In the genomic region with DNA sequence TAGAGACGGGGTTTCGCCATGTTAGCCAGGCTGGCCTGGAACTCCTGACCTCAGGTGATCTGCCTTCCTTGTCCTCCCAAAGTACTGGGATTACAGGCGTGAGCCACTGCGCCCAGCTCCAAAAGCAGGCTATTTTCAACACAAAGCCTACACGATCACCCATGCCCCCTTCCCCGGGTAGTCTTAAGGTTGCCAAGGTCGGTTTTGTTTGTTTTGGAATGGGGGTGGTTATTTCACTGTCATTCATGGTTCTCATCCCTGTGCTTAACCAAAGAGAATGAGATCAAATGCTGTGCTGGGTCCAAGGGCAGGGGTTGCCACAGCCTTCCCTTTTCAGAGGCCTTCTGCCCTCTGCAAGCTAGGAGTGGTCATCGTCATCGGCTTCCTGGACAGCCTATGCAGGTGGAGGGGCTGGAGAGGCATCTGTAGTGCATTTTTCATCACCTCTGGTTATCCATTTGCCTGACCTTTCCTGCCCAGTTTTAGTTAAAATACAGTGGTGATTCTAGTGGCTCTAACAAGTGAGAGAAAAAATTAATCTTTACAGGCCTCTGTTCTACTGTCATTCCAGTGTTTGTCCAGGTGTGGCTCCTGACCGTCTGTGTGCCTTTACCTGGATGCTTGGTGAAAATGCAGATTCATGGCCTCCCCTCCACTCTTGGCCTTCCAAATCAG, we compare ENCODE assay signal across 1 cellular context.
TF ChIP-seq lines count a peak whose summit lies in the region.

No MANE protein-coding gene starts in this region.

TF ChIP-seq in A549, 52 proteins besides CTCF, POLR2A, EP300 and RAD21:
- TF ChIP-seq, protein P1, sequence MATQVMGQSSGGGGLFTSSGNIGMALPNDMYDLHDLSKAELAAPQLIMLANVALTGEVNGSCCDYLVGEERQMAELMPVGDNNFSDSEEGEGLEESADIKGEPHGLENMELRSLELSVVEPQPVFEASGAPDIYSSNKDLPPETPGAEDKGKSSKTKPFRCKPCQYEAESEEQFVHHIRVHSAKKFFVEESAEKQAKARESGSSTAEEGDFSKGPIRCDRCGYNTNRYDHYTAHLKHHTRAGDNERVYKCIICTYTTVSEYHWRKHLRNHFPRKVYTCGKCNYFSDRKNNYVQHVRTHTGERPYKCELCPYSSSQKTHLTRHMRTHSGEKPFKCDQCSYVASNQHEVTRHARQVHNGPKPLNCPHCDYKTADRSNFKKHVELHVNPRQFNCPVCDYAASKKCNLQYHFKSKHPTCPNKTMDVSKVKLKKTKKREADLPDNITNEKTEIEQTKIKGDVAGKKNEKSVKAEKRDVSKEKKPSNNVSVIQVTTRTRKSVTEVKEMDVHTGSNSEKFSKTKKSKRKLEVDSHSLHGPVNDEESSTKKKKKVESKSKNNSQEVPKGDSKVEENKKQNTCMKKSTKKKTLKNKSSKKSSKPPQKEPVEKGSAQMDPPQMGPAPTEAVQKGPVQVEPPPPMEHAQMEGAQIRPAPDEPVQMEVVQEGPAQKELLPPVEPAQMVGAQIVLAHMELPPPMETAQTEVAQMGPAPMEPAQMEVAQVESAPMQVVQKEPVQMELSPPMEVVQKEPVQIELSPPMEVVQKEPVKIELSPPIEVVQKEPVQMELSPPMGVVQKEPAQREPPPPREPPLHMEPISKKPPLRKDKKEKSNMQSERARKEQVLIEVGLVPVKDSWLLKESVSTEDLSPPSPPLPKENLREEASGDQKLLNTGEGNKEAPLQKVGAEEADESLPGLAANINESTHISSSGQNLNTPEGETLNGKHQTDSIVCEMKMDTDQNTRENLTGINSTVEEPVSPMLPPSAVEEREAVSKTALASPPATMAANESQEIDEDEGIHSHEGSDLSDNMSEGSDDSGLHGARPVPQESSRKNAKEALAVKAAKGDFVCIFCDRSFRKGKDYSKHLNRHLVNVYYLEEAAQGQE (IDR thresholded peaks at IDR 0.05): no peak
- TF ChIP-seq, protein P2, sequence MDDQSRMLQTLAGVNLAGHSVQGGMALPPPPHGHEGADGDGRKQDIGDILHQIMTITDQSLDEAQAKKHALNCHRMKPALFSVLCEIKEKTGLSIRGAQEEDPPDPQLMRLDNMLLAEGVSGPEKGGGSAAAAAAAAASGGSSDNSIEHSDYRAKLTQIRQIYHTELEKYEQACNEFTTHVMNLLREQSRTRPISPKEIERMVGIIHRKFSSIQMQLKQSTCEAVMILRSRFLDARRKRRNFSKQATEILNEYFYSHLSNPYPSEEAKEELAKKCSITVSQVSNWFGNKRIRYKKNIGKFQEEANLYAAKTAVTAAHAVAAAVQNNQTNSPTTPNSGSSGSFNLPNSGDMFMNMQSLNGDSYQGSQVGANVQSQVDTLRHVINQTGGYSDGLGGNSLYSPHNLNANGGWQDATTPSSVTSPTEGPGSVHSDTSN (IDR thresholded peaks at IDR 0.05): no peak
- TF ChIP-seq RFX5 (IDR thresholded peaks at IDR 0.05): no peak
- no peak for TF ChIP-seq GATA3 (IDR thresholded peaks at IDR 0.05; ENCODE audit: borderline replicate concordance)
- TF ChIP-seq, protein P3, sequence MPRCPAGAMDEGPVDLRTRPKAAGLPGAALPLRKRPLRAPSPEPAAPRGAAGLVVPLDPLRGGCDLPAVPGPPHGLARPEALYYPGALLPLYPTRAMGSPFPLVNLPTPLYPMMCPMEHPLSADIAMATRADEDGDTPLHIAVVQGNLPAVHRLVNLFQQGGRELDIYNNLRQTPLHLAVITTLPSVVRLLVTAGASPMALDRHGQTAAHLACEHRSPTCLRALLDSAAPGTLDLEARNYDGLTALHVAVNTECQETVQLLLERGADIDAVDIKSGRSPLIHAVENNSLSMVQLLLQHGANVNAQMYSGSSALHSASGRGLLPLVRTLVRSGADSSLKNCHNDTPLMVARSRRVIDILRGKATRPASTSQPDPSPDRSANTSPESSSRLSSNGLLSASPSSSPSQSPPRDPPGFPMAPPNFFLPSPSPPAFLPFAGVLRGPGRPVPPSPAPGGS (IDR thresholded peaks at IDR 0.05): no peak
- TF ChIP-seq PHF8 (IDR thresholded peaks at IDR 0.05; ENCODE audit: borderline replicate concordance, low read depth): no peak
- TF ChIP-seq MAZ (IDR thresholded peaks at IDR 0.05; ENCODE audit: borderline replicate concordance, low read depth, low read length): no peak
- no peak for TF ChIP-seq JUN (IDR thresholded peaks at IDR 0.05)
- TF ChIP-seq EHMT2 (IDR thresholded peaks at IDR 0.05; ENCODE audit: low read depth): no peak
- TF ChIP-seq FOSB (CRISPR knock-in tag; IDR thresholded peaks at IDR 0.05): no peak
- TF ChIP-seq JUNB (IDR thresholded peaks at IDR 0.05): no peak
- TF ChIP-seq, protein P4, sequence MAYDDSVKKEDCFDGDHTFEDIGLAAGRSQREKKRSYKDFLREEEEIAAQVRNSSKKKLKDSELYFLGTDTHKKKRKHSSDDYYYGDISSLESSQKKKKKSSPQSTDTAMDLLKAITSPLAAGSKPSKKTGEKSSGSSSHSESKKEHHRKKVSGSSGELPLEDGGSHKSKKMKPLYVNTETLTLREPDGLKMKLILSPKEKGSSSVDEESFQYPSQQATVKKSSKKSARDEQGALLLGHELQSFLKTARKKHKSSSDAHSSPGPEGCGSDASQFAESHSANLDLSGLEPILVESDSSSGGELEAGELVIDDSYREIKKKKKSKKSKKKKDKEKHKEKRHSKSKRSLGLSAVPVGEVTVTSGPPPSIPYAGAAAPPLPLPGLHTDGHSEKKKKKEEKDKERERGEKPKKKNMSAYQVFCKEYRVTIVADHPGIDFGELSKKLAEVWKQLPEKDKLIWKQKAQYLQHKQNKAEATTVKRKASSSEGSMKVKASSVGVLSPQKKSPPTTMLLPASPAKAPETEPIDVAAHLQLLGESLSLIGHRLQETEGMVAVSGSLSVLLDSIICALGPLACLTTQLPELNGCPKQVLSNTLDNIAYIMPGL (CRISPR knock-in tag; IDR thresholded peaks at IDR 0.05; ENCODE audit: borderline replicate concordance): no peak
- TF ChIP-seq KDM1A (IDR thresholded peaks at IDR 0.05; ENCODE audit: low read depth): no peak
- no peak for TF ChIP-seq FOSL2 (IDR thresholded peaks at IDR 0.05)
- no peak for TF ChIP-seq FOSL2 (CRISPR knock-in tag; IDR thresholded peaks at IDR 0.05)
- no peak for TF ChIP-seq POLR2AphosphoS2 (conservative IDR thresholded peaks at IDR 0.05; ENCODE audit: low read length)
- TF ChIP-seq ZFP36 (IDR thresholded peaks at IDR 0.05; ENCODE audit: borderline replicate concordance, partially characterized antibody): no peak
- TF ChIP-seq EHF (CRISPR knock-in tag; IDR thresholded peaks at IDR 0.05): no peak
